31 cellular contexts compared by ENCODE assay signal in the genomic region with DNA sequence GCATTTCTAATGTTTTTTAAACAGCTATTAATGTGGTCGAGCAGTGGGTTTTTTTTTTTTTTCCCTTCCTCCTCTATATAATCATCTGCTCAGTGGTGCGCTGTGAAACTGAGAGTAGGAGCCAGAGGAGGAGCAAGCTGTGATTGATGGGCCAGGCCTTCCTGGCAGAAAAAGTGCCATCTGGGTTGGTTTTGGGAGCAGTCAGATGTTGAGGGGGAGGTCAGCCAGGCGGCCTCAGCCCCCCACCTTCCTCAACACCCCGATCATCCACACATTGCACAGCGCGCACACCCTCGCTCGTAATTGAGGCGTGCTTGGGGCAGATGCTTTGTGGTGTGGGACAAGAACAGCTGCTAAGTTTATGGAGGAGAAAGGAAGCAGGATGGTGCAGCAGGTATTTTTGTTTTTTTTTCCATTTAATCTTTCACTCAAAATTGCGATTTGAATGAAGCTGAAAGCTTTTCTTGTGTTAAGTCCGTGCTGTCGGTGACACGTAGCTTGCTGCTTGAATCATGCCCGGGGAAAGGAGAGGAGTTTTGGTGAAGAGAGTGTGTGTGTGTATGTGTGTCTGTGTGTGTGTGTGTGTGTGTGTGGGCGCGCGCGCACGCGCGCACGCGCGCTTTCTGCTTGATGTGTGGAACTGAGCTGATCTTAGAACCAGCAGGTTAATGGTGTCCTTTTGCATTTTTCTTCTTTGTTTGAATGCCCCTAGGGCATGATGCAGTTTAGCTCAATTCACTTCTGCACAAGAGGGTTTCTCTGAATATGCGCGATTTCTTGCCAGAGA.
DNase-seq lines count a peak whose midpoint lies in the region; ATAC-seq lines count a peak whose summit lies in the region.
"Had no signal": no experiment of that assay in that cellular context is flagged by ENCODE, and none has a peak within 500 bp of the region (broad histone marks: within the 10 kb centered on the region; RNA-seq: fewer than 3 reads in every experiment).

No MANE protein-coding gene starts in this region.

- H3K36me3 ChIP-seq in BLaER1 (no peaks in the 10 kb centered on the region), iPS-15b (ENCODE audit: control insufficient read depth, insufficient read depth, low read length) (no peaks in the 10 kb centered on the region), GM23248 (ENCODE audit: low read depth) (no peaks in the 10 kb centered on the region)
- H3K36me3 ChIP-seq: neutrophil, stomach, thyroid gland had no signal

- peaks cover 8% of the 10 kb centered on the region for H3K4me1 ChIP-seq in BLaER1
- H3K4me1 ChIP-seq in iPS-15b (ENCODE audit: control insufficient read depth, insufficient read depth, low read length), result peaks cover 9% of the 10 kb centered on the region
- H3K4me1 ChIP-seq in GM23248 (ENCODE audit: insufficient read depth), result no peaks in the 10 kb centered on the region
- H3K4me1 ChIP-seq: A549, body of pancreas, stomach, thyroid gland had no signal

- 33 to 37% methylated on average over 26 of the region's 26 CpGs for WGBS in GM23248 (ENCODE audit: low coverage in 1 of 2, low lambda C conversion rate in 2 of 2, missing lambda C conversion rate in 2 of 2), 2 experiments

- H3K4me2 ChIP-seq in BLaER1 (peak overlapping the region; percentile 23), GM23248 (ENCODE audit: unreplicated experiment) (no peak overlapping the region)
- H3K4me2 ChIP-seq: A549 had no signal

- intact Hi-C loops in posterior cingulate gyrus (cut with DNase I), result no loop called here

- no peaks in the 10 kb centered on the region for H3K27me3 ChIP-seq in BLaER1
- H3K27me3 ChIP-seq in iPS-15b (ENCODE audit: control insufficient read depth, insufficient read depth, low read length), result no peaks in the 10 kb centered on the region
- H3K27me3 ChIP-seq in GM23248 (replicated peaks; ENCODE audit: insufficient read depth), result no peaks in the 10 kb centered on the region
- H3K27me3 ChIP-seq: body of pancreas, neutrophil, thyroid gland had no signal

- H4K20me1 ChIP-seq in BLaER1 (no peaks in the 10 kb centered on the region), GM23248 (ENCODE audit: insufficient read depth) (no peaks in the 10 kb centered on the region)

- no peak for ATAC-seq in HG03342 (IDR thresholded peaks at IDR 0.05; ENCODE audit: unreplicated experiment)
- ATAC-seq: A549; activated CD8-positive, alpha-beta memory T cell treated with anti-CD3 and anti-CD28 coated beads, Interleukin-2, amount 10 ng/mL, durations not matched to agents 7 days and 5 days; body of pancreas; K562; T-cell had no signal

- no peak overlapping the region for H3K27ac ChIP-seq in BLaER1
- H3K27ac ChIP-seq in GM23248, result no peak overlapping the region
- H3K27ac ChIP-seq: A549, body of pancreas, epithelial cell of prostate, neutrophil, psoas muscle, stomach, thyroid gland had no signal

- H3K79me2 ChIP-seq in GM23248 (ENCODE audit: insufficient read depth), result no peaks in the 10 kb centered on the region

- no peak overlapping the region for H2AFZ ChIP-seq in GM23248

- peak; percentile 32 for DNase-seq in NCI-H2227 treated with DMSO at 0.1 percent for 48 hours (lab: John Stamatoyannopoulos, UW)
- DNase-seq in posterior cingulate gyrus, result peak in 6 of 10 donors; percentile 22 to 82 (median 52)
- DNase-seq in GM23248, result no peak
- no peak for DNase-seq in NCI-H146 treated with DMSO at 0.1 percent for 48 hours (lab: John Stamatoyannopoulos, UW; ENCODE audit: unreplicated experiment)
- no peak for DNase-seq in SHP77 treated with DMSO at 0.1 percent for 48 hours (lab: John Stamatoyannopoulos, UW)
- DNase-seq: activated B cell treated with CpG ODN at 0.5 μM for 24 hours; activated CD8-positive, alpha-beta memory T cell treated with anti-CD3 and anti-CD28 coated beads, Interleukin-2, amount 10 ng/mL, durations not matched to agents 7 days and 5 days; activated naive CD4-positive, alpha-beta T cell; activated T-cell treated with anti-CD3 and anti-CD28 coated beads, Interleukin-2, amount 50 U/mL, for 48 hours; AML-193; body of pancreas; CD8-positive, alpha-beta memory T cell; cerebellar nuclear complex; DMS 273 treated with DMSO at 0.1 percent for 48 hours; NCI-H2081 treated with DMSO at 0.1 percent for 48 hours; NCI-H446 treated with DMSO at 0.1 percent for 48 hours; psoas muscle; SHP77; small intestine; stimulated activated CD4-positive, alpha-beta T cell treated with anti-CD3 and anti-CD28 coated beads, Interleukin-1b, Interleukin-23, amount 100 ng/mL, for 48 hours; stimulated activated CD8-positive, alpha-beta memory T cell treated with anti-CD3 and anti-CD28 coated beads, Interleukin-4, amount 100 ng/mL, for 48 hours; stomach; T-cell; thyroid gland had no signal

- in situ Hi-C loops in GM23248 (cut with MboI), result no loop called here

- no peaks in the 10 kb centered on the region for H3F3A ChIP-seq in GM23248 (ENCODE audit: insufficient read depth)

- no peak overlapping the region for H3K9ac ChIP-seq in BLaER1
- no peak overlapping the region for H3K9ac ChIP-seq in iPS-15b (ENCODE audit: low read depth, low read length)
- H3K9ac ChIP-seq in GM23248, result no peak overlapping the region

- H3K9me3 ChIP-seq in BLaER1 (no peaks in the 10 kb centered on the region), iPS-15b (ENCODE audit: control insufficient read depth, insufficient read depth, low read length) (no peaks in the 10 kb centered on the region), GM23248 (ENCODE audit: low read depth) (no peaks in the 10 kb centered on the region)
- H3K9me3 ChIP-seq: A549, neutrophil, psoas muscle, stomach, thyroid gland had no signal

- no peaks in the 10 kb centered on the region for H3K9me2 ChIP-seq in GM23248 (ENCODE audit: insufficient read depth)

- H3K4me3 ChIP-seq in BLaER1, result no peak overlapping the region
- peak overlapping the region; percentile 10 for H3K4me3 ChIP-seq in iPS-15b (ENCODE audit: low read depth, low read length)
- H3K4me3 ChIP-seq in GM23248, result no peak overlapping the region
- H3K4me3 ChIP-seq: A549, body of pancreas, K562, psoas muscle, stomach, thyroid gland had no signal

Comparison
In these comparisons a context has a peak if more than half of its experiments do, and no peak if none do; other contexts are left out.
1. DNase-seq: peak in NCI-H2227 treated with DMSO at 0.1 percent for 48 hours (single experiment) and posterior cingulate gyrus (6 of 10); none in GM23248 (single experiment), NCI-H146 treated with DMSO at 0.1 percent for 48 hours (single experiment) and SHP77 treated with DMSO at 0.1 percent for 48 hours (single experiment).